ENCODE assay signal across 29 cellular contexts in the genomic region with DNA sequence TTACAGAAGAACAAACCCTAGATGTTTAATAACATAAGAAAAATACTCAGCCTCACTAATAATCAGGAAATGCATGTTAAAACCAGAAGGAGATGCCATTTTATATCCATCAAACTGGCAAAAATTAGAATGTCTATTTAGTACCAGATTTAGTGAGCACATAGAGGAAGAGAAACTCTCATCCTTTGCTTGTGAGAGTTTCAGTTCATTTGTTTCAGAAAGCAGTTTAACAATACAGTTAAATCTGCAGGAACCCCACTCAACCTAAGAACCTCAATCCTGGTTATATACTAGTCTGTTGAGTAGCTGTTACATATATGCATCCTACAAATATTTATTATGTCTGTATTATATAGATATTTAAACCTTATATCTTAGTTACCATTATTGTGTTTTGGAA.
DNase-seq lines count a peak whose midpoint lies in the region; ATAC-seq lines count a peak whose summit lies in the region.
"Had no signal": no experiment of that assay in that cellular context is flagged by ENCODE, and none has a peak within 500 bp of the region (broad histone marks: within the 10 kb centered on the region; RNA-seq: fewer than 3 reads in every experiment).

No MANE protein-coding gene starts in this region.

- H3K36me3 ChIP-seq in Karpas-422 (ENCODE audit: insufficient read depth, low read length): peaks cover 7% of the 10 kb centered on the region; the same call in 1 of the 2 replicates
- H3K36me3 ChIP-seq: gastrocnemius medialis, lower lobe of right lung, sigmoid colon, vagina had no signal

- peak overlapping the region; percentile 57 for H3K27ac ChIP-seq in Karpas-422 (ENCODE audit: low read length)
- H3K27ac ChIP-seq: gastrocnemius medialis, hepatocyte, lower lobe of right lung, psoas muscle, sigmoid colon, tibial artery, vagina had no signal

- no peak overlapping the region for H3K9ac ChIP-seq in Karpas-422 (ENCODE audit: low read length)

- H3K4me2 ChIP-seq in Karpas-422 (ENCODE audit: low read depth, low read length, poor library complexity, severe bottlenecking): no peak overlapping the region
- H3K4me2 ChIP-seq: hepatocyte had no signal

- no peak overlapping the region for H2AFZ ChIP-seq in Karpas-422 (ENCODE audit: low read length)
- H2AFZ ChIP-seq: hepatocyte had no signal

- DNase-seq in CD1c-positive myeloid dendritic cell (ENCODE audit: extremely low spot score) (peak; percentile 5), Karpas-422 (peak; percentile 73), RPMI8226 (peak; percentile 36), occipital lobe (lab: John Stamatoyannopoulos, UW) (no peak), RKO (ENCODE audit: low spot score) (no peak), hepatic stellate cell (ENCODE audit: low spot score) (no peak)
- no peak for DNase-seq in stimulated activated CD4-positive, alpha-beta T cell treated with anti-CD3 and anti-CD28 coated beads, Interleukin-2, amount 100 ng/mL, for 48 hours
- DNase-seq: activated CD4-positive, alpha-beta T cell treated with anti-CD3 and anti-CD28 coated beads, Interleukin-2, amount 10 ng/mL, durations not matched to agents 24 days and 14 days; activated effector memory CD4-positive, alpha-beta T cell treated with anti-CD3 and anti-CD28 coated beads, Interleukin-2, amount 50 U/mL, for 16 hours; activated T-cell treated with anti-CD3 and anti-CD28 coated beads, Interleukin-2, amount 50 U/mL, for 24 hours; CD8-positive, alpha-beta T cell; DMS 273 treated with DMSO at 0.1 percent for 48 hours; gastrocnemius medialis; HFFc6; lower lobe of right lung; natural killer cell; NCI-H1092 treated with DMSO at 0.1 percent for 48 hours; NCI-H1694 treated with DMSO at 0.1 percent for 48 hours; nucleus accumbens; psoas muscle; SHP77 treated with DMSO at 0.1 percent for 48 hours; sigmoid colon; stimulated activated CD4-positive, alpha-beta T cell treated with anti-CD3 and anti-CD28 coated beads, Interleukin-12 subunit alpha, Interleukin-12 subunit beta, amount 100 ng/mL, for 4 hours; stimulated activated CD4-positive, alpha-beta T cell treated with anti-CD3 and anti-CD28 coated beads, Interleukin-4, amount 100 ng/mL, for 1 hour; tibial artery had no signal

- no peaks in the 10 kb centered on the region for H3K27me3 ChIP-seq in Karpas-422 (ENCODE audit: low read length)
- H3K27me3 ChIP-seq: gastrocnemius medialis, hepatocyte, sigmoid colon, tibial artery, vagina had no signal

- no peaks in the 10 kb centered on the region for H3K9me2 ChIP-seq in Karpas-422 (replicated peaks; ENCODE audit: insufficient read depth, low read length)

- no peaks in the 10 kb centered on the region for H4K20me1 ChIP-seq in Karpas-422 (ENCODE audit: insufficient read depth, low read depth, low read length)

- H3K79me2 ChIP-seq in Karpas-422 (ENCODE audit: low read length): peaks cover 50% of the 10 kb centered on the region

- no peak overlapping the region for H3K4me3 ChIP-seq in Karpas-422 (ENCODE audit: low read length)
- H3K4me3 ChIP-seq: gastrocnemius medialis, hepatocyte, lower lobe of right lung, psoas muscle, sigmoid colon, tibial artery, vagina had no signal

- no peaks in the 10 kb centered on the region for H3K9me3 ChIP-seq in Karpas-422 (ENCODE audit: low read length)
- H3K9me3 ChIP-seq: gastrocnemius medialis, lower lobe of right lung, psoas muscle, sigmoid colon, tibial artery, vagina had no signal

- ATAC-seq in GM19351 (IDR thresholded peaks at IDR 0.05; ENCODE audit: unreplicated experiment): peak; percentile 69
- ATAC-seq: CD8-positive, alpha-beta T cell; gastrocnemius medialis; lower lobe of right lung; natural killer cell; Panc1; psoas muscle had no signal

- peaks cover 36% of the 10 kb centered on the region for H3K4me1 ChIP-seq in Karpas-422 (ENCODE audit: low read length)
- H3K4me1 ChIP-seq: lower lobe of right lung, psoas muscle, sigmoid colon had no signal

Comparison
In these comparisons a context has a peak if more than half of its experiments do, and no peak if none do; other contexts are left out.
1. DNase-seq: peak in CD1c-positive myeloid dendritic cell (single experiment), Karpas-422 (single experiment) and RPMI8226 (single experiment); none in occipital lobe (single experiment), RKO (single experiment), hepatic stellate cell (single experiment) and stimulated activated CD4-positive, alpha-beta T cell treated with anti-CD3 and anti-CD28 coated beads, Interleukin-2, amount 100 ng/mL, for 48 hours (0 of 2).